In the genomic region with DNA sequence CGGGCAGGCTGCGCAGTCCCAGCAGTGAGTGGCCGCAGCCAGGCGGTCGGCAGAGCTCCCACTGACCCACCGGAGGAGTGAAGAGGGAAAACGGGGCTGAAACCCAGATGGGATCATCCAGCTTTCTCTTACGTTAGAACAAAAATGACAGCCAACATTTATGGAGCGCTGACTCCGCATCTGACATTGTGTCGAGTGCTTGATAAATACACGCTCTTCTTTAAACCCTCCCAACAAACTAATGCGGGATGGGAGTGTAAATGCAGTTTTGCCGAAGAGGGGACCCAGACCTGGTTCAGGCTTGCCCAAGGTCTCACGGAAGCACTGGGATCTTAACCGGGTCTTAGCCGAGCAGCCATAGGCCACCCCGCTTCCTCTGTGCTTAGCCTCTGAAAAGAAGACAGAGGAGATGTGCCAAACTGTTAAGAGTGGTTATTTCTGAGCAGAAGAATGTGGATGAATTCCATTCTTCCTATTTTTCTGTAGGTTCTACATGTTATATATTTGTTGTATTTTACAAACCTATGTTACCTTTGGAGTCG, we compare ENCODE assay signal across 8 cellular contexts. TPM values are rescaled to one million over a fixed set of nuclear protein-coding genes. Genes with fewer than 3 reads are reported as not detected.
DNase-seq lines count a peak whose midpoint lies in the region; ATAC-seq and TF ChIP-seq lines count a peak whose summit lies in the region.

No MANE protein-coding gene starts in this region.

- intact Hi-C loops in activated CD8-positive, alpha-beta T cell treated with anti-CD3 and anti-CD28 coated beads for 36 hours (cut with micrococcal nuclease) = loop anchor here (5.0 kb wide), 1 partner anchor 70 kb away; no protein-coding TSS in a partner anchor

- H3K27ac Mint-ChIP-seq in endothelial cell (ENCODE audit: unreplicated experiment) (no peak overlapping the region), nephron progenitor cell (no peak overlapping the region)
- no peak overlapping the region for H3K27ac Mint-ChIP-seq in activated CD8-positive, alpha-beta memory T cell treated with anti-CD3 and anti-CD28 coated beads, Interleukin-2, amount 10 ng/mL, durations not matched to agents 7 days and 5 days
- H3K27ac Mint-ChIP-seq in activated CD8-positive, alpha-beta T cell treated with anti-CD3 and anti-CD28 coated beads for 36 hours = no peak overlapping the region

- H3K4me3 Mint-ChIP-seq in endothelial cell (ENCODE audit: unreplicated experiment) (peak overlapping the region; percentile 42), nephron progenitor cell (peak overlapping the region; percentile 86)
- H3K4me3 Mint-ChIP-seq in activated CD8-positive, alpha-beta memory T cell treated with anti-CD3 and anti-CD28 coated beads, Interleukin-2, amount 10 ng/mL, durations not matched to agents 7 days and 5 days = no peak overlapping the region
- H3K4me3 Mint-ChIP-seq in activated CD8-positive, alpha-beta T cell treated with anti-CD3 and anti-CD28 coated beads for 36 hours = no peak overlapping the region

- H3K4me3 ChIP-seq in BLaER1 = peak overlapping the region; percentile 54
- peak overlapping the region; percentile 79 for H3K4me3 ChIP-seq in KMS-11 (IDR thresholded peaks at IDR 0.05; ENCODE audit: insufficient read depth, low read depth, low read length)

- no peak overlapping the region for H3K27ac ChIP-seq in BLaER1
- H3K27ac ChIP-seq in KMS-11 = no peak overlapping the region

- CTCF ChIA-PET in activated CD8-positive, alpha-beta memory T cell treated with anti-CD3 and anti-CD28 coated beads, Interleukin-2, amount 10 ng/mL, durations not matched to agents 7 days and 5 days (lab: Charles Lee) = interaction anchor here (1.2 to 4.1 kb wide), 9 partner anchors 58 to 173 kb away, joined by 3 to 35 read pairs (median 5); no protein-coding TSS in a partner anchor
- CTCF ChIA-PET in activated CD8-positive, alpha-beta T cell treated with anti-CD3 and anti-CD28 coated beads for 36 hours (lab: Charles Lee) = interaction anchor here (0.7 to 3.7 kb wide), 8 partner anchors 8 to 172 kb away, joined by 3 to 29 read pairs (median 6); no protein-coding TSS in a partner anchor

- H3K9me3 Mint-ChIP-seq in endothelial cell (ENCODE audit: unreplicated experiment) = no peaks in the 10 kb centered on the region
- H3K9me3 Mint-ChIP-seq in nephron progenitor cell = no peaks in the 10 kb centered on the region
- H3K9me3 Mint-ChIP-seq in activated CD8-positive, alpha-beta memory T cell treated with anti-CD3 and anti-CD28 coated beads, Interleukin-2, amount 10 ng/mL, durations not matched to agents 7 days and 5 days (ENCODE audit: low read depth) = no peaks in the 10 kb centered on the region
- no peaks in the 10 kb centered on the region for H3K9me3 Mint-ChIP-seq in activated CD8-positive, alpha-beta T cell treated with anti-CD3 and anti-CD28 coated beads for 36 hours

- no peak overlapping the region for H3K9ac ChIP-seq in BLaER1
- peak overlapping the region; percentile 55; the same call in 1 of the 2 replicates for H3K9ac ChIP-seq in KMS-11

- no peak for DNase-seq in endothelial cell (ENCODE audit: low spot score)
- DNase-seq in nephron progenitor cell = no peak
- DNase-seq in hepatic stellate cell (ENCODE audit: low spot score) = no peak
- DNase-seq in NCI-H526 (lab: John Stamatoyannopoulos, UW) = no peak
- no peak for DNase-seq in activated CD8-positive, alpha-beta memory T cell treated with anti-CD3 and anti-CD28 coated beads, Interleukin-2, amount 10 ng/mL, durations not matched to agents 7 days and 5 days
- DNase-seq in activated CD8-positive, alpha-beta T cell treated with anti-CD3 and anti-CD28 coated beads for 36 hours = no peak

- no peak for TF ChIP-seq CTCF in KMS-11 (conservative IDR thresholded peaks at IDR 0.05; ENCODE audit: low read depth, low read length)
- no peak for TF ChIP-seq CTCF in endothelial cell (IDR thresholded peaks at IDR 0.05; ENCODE audit: unreplicated experiment)
- no peak for TF ChIP-seq CTCF in nephron progenitor cell (IDR thresholded peaks at IDR 0.05)
- TF ChIP-seq CTCF in activated CD8-positive, alpha-beta T cell treated with anti-CD3 and anti-CD28 coated beads for 36 hours (IDR thresholded peaks at IDR 0.05) = no peak

- POLR2A ChIA-PET in activated CD8-positive, alpha-beta T cell treated with anti-CD3 and anti-CD28 coated beads for 36 hours (lab: Charles Lee) = interaction anchor here (0.7 to 1.6 kb wide), 4 partner anchors 10 to 357 kb away, joined by 3 to 4 read pairs (median 3); no protein-coding TSS in a partner anchor

- H3K79me2 ChIP-seq in KMS-11 (ENCODE audit: insufficient read depth, low read depth) = no peaks in the 10 kb centered on the region

- H3K4me1 ChIP-seq in BLaER1 (peaks cover 24% of the 10 kb centered on the region), KMS-11 (ENCODE audit: low read depth, poor library complexity, severe bottlenecking) (peaks cover 42% of the 10 kb centered on the region)

- H3K36me3 ChIP-seq in BLaER1 (no peaks in the 10 kb centered on the region), KMS-11 (ENCODE audit: insufficient read depth) (no peaks in the 10 kb centered on the region)

- H4K20me1 ChIP-seq in BLaER1 = peaks cover 88% of the 10 kb centered on the region
- H4K20me1 ChIP-seq in KMS-11 (ENCODE audit: insufficient read depth) = no peaks in the 10 kb centered on the region

- H2AFZ ChIP-seq in KMS-11 (ENCODE audit: low read depth) = peak overlapping the region; percentile 86; the same call in 1 of the 2 replicates

- H3K4me1 Mint-ChIP-seq in endothelial cell (ENCODE audit: unreplicated experiment) (peaks cover 21% of the 10 kb centered on the region), nephron progenitor cell (peaks cover 55% of the 10 kb centered on the region)
- peaks cover 44% of the 10 kb centered on the region for H3K4me1 Mint-ChIP-seq in activated CD8-positive, alpha-beta memory T cell treated with anti-CD3 and anti-CD28 coated beads, Interleukin-2, amount 10 ng/mL, durations not matched to agents 7 days and 5 days
- peaks cover 41% of the 10 kb centered on the region for H3K4me1 Mint-ChIP-seq in activated CD8-positive, alpha-beta T cell treated with anti-CD3 and anti-CD28 coated beads for 36 hours (ENCODE audit: low read depth)

- H3K27me3 ChIP-seq in BLaER1 = peaks cover 99% of the 10 kb centered on the region
- peaks cover 50% of the 10 kb centered on the region for H3K27me3 ChIP-seq in KMS-11 (ENCODE audit: insufficient read depth, low read depth)

- H3K9me3 ChIP-seq in BLaER1 = no peaks in the 10 kb centered on the region

- H3K36me3 Mint-ChIP-seq in endothelial cell (ENCODE audit: low read depth, unreplicated experiment) (no peaks in the 10 kb centered on the region), nephron progenitor cell (ENCODE audit: low read depth) (no peaks in the 10 kb centered on the region)
- peaks cover 1% of the 10 kb centered on the region for H3K36me3 Mint-ChIP-seq in activated CD8-positive, alpha-beta memory T cell treated with anti-CD3 and anti-CD28 coated beads, Interleukin-2, amount 10 ng/mL, durations not matched to agents 7 days and 5 days
- H3K36me3 Mint-ChIP-seq in activated CD8-positive, alpha-beta T cell treated with anti-CD3 and anti-CD28 coated beads for 36 hours (ENCODE audit: low read depth) = no peaks in the 10 kb centered on the region

- peak overlapping the region; percentile 89 for H3K4me2 ChIP-seq in BLaER1
- H3K4me2 ChIP-seq in KMS-11 = peak overlapping the region; percentile 94

- H3K27me3 Mint-ChIP-seq in endothelial cell (ENCODE audit: unreplicated experiment) (peaks cover 8% of the 10 kb centered on the region), nephron progenitor cell (ENCODE audit: low read depth, poor library complexity) (peaks cover 77% of the 10 kb centered on the region)
- peaks cover 94% of the 10 kb centered on the region for H3K27me3 Mint-ChIP-seq in activated CD8-positive, alpha-beta memory T cell treated with anti-CD3 and anti-CD28 coated beads, Interleukin-2, amount 10 ng/mL, durations not matched to agents 7 days and 5 days
- peaks cover 79% of the 10 kb centered on the region for H3K27me3 Mint-ChIP-seq in activated CD8-positive, alpha-beta T cell treated with anti-CD3 and anti-CD28 coated beads for 36 hours

- ATAC-seq in activated CD8-positive, alpha-beta memory T cell treated with anti-CD3 and anti-CD28 coated beads, Interleukin-2, amount 10 ng/mL, durations not matched to agents 7 days and 5 days = no peak
- no peak for ATAC-seq in activated CD8-positive, alpha-beta T cell treated with anti-CD3 and anti-CD28 coated beads for 36 hours

RNA-seq across cellular contexts. Expression of gene GRHL3, which starts 3.5 kb away (rescaled TPM):
- total RNA-seq in endothelial cell (ENCODE audit: unreplicated experiment) = 2.1 TPM
- under 1 TPM in 1 of 2 experiments, not detected in 1; 0.85 TPM for total RNA-seq in activated CD8-positive, alpha-beta memory T cell treated with anti-CD3 and anti-CD28 coated beads, Interleukin-2, amount 10 ng/mL, durations not matched to agents 7 days and 5 days
- not detected for total RNA-seq in activated CD8-positive, alpha-beta T cell treated with anti-CD3 and anti-CD28 coated beads for 36 hours

Comparison
In these comparisons a context has a peak if more than half of its experiments do, and no peak if none do; other contexts are left out.
1. H3K4me3 Mint-ChIP-seq: peak in endothelial cell (single experiment) and nephron progenitor cell (single experiment); none in activated CD8-positive, alpha-beta memory T cell treated with anti-CD3 and anti-CD28 coated beads, Interleukin-2, amount 10 ng/mL, durations not matched to agents 7 days and 5 days (single experiment) and activated CD8-positive, alpha-beta T cell treated with anti-CD3 and anti-CD28 coated beads for 36 hours (single experiment).